ENCODE assay signal across 18 cellular contexts in the genomic region with DNA sequence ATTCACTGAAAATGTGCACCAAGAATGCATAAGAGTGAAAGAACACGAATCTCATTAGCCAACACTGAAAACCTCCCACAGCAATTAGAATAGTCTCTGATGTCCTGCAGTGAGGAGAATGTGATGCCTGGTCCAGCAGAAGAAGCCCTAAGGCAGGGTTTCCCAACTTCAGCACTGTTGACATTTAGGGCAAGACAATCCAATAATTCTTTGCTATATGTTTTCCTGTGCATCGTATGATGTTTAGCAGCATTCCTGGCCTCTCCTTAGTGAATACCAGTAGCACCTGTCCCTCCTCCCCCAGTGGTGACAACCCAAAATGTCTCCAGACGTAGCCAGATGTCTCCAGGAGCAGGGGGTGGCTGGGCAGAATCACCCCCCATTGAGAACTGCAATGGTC. TPM values are rescaled to one million over a fixed set of nuclear protein-coding genes. Genes with fewer than 3 reads are reported as not detected.
DNase-seq lines count a peak whose midpoint lies in the region; ATAC-seq, FAIRE-seq and TF ChIP-seq lines count a peak whose summit lies in the region.
"Had no signal": no experiment of that assay in that cellular context is flagged by ENCODE, and none has a peak within 500 bp of the region (broad histone marks: within the 10 kb centered on the region; RNA-seq: fewer than 3 reads in every experiment).

No MANE protein-coding gene starts in this region.

- no peak overlapping the region for H2AFZ ChIP-seq in HepG2 (ENCODE audit: low read length)
- no peak overlapping the region for H2AFZ ChIP-seq in neural progenitor cell (replicated peaks)
- no peak overlapping the region for H2AFZ ChIP-seq in mammary epithelial cell (ENCODE audit: low read depth, low read length)

- CTCF ChIA-PET in HepG2 (lab: Yijun Ruan, JAX; ENCODE audit: low intra/inter-chr PET ratio, low total read pairs), result no interaction called here
- CTCF ChIA-PET in mammary epithelial cell (lab: Charles Lee; ENCODE audit: low non-redundant PET), result no interaction called here

- TF ChIP-seq RAD21 in HepG2 (CRISPR knock-in tag; IDR thresholded peaks at IDR 0.05), result no peak

- POLR2A ChIA-PET in HepG2 (lab: Yijun Ruan, JAX), result interaction anchor here (3.8 kb wide), 1 partner anchor 34 kb away, joined by 15 read pairs; no protein-coding TSS in a partner anchor

- H3K4me1 Mint-ChIP-seq in neural progenitor cell, result peaks cover 63% of the 10 kb centered on the region

- H3K4me3 Mint-ChIP-seq in neural progenitor cell, result no peak overlapping the region
- H3K4me3 Mint-ChIP-seq: CD4-positive, CD25-positive, alpha-beta regulatory T cell had no signal

- peaks cover 11% of the 10 kb centered on the region for H3F3A ChIP-seq in neural progenitor cell (ENCODE audit: low read depth)

- H3K4me3 ChIP-seq in HepG2 (replicated peaks in 1 of 3; ENCODE audit: insufficient read depth in 1 of 3, low read depth in 2 of 3, low read length in 3 of 3) (no peak overlapping the region), right lobe of liver (no peak overlapping the region), colonic mucosa (no peak overlapping the region), neural progenitor cell (no peak overlapping the region), mammary epithelial cell (replicated peaks in 1 of 3; ENCODE audit: insufficient read depth in 1 of 3, low read depth in 2 of 3, low read length in 3 of 3) (no peak overlapping the region)
- H3K4me3 ChIP-seq: GM12878, Peyer's patch had no signal

- dilution Hi-C loops in mammary epithelial cell (cut with HindIII; ENCODE audit: low sequenced_read_pairs), result no loop called here

- peaks cover 58% of the 10 kb centered on the region for H3K79me2 ChIP-seq in HepG2 (ENCODE audit: insufficient read depth, low read length)
- peaks cover 14% of the 10 kb centered on the region for H3K79me2 ChIP-seq in neural progenitor cell (ENCODE audit: low read depth)
- H3K79me2 ChIP-seq in mammary epithelial cell (ENCODE audit: insufficient read depth, low read length), result no peaks in the 10 kb centered on the region

- peak overlapping the region; percentile 17 for H3K27ac Mint-ChIP-seq in neural progenitor cell
- H3K27ac Mint-ChIP-seq: CD4-positive, CD25-positive, alpha-beta regulatory T cell had no signal

- no peak overlapping the region for H3K27ac ChIP-seq in HepG2 (ENCODE audit: extremely low read length, insufficient read depth, low read length)
- H3K27ac ChIP-seq in right lobe of liver, result no peak overlapping the region
- no peak overlapping the region for H3K27ac ChIP-seq in colonic mucosa
- H3K27ac ChIP-seq in neural progenitor cell, result no peak overlapping the region
- no peak overlapping the region for H3K27ac ChIP-seq in mammary epithelial cell (ENCODE audit: insufficient read depth, low read depth, low read length)

- BruUV-seq in HepG2 (replicated peaks; lab: Mats Ljungman, UMichigan) (TSS peak; percentile 15), mammary epithelial cell (replicated peaks; lab: Mats Ljungman, UMichigan) (no TSS peak)

- no peaks in the 10 kb centered on the region for H3K9me3 Mint-ChIP-seq in neural progenitor cell
- H3K9me3 Mint-ChIP-seq: CD4-positive, CD25-positive, alpha-beta regulatory T cell had no signal

- FAIRE-seq in HepG2 (lab: Jason Lieb, UNC), result no peak
- FAIRE-seq: GM12878 had no signal

- H3K4me2 ChIP-seq in HepG2 (ENCODE audit: low read depth, low read length), result no peak overlapping the region
- H3K4me2 ChIP-seq in neural progenitor cell, result peak overlapping the region; percentile 33
- H3K4me2 ChIP-seq in mammary epithelial cell (ENCODE audit: insufficient read depth, low read depth, low read length), result no peak overlapping the region

- H3K9me3 ChIP-seq in HepG2 (ENCODE audit: low read length) (no peaks in the 10 kb centered on the region), right lobe of liver (no peaks in the 10 kb centered on the region), colonic mucosa (no peaks in the 10 kb centered on the region), neural progenitor cell (ENCODE audit: low read depth) (no peaks in the 10 kb centered on the region), mammary epithelial cell (replicated peaks; ENCODE audit: insufficient read depth, low read length) (no peaks in the 10 kb centered on the region)
- H3K9me3 ChIP-seq: Peyer's patch had no signal

- ATAC-seq in HepG2 (no peak), right lobe of liver (no peak), GM21367 (IDR thresholded peaks at IDR 0.05; ENCODE audit: unreplicated experiment) (no peak)
- ATAC-seq: GM12878, SK-N-SH treated with all-trans-retinoic acid at 6 μM for 48 hours had no signal

- TF ChIP-seq CTCF in HepG2 (CRISPR knock-in tag; IDR thresholded peaks at IDR 0.05), result no peak
- TF ChIP-seq CTCF in right lobe of liver (IDR thresholded peaks at IDR 0.05), result no peak
- no peak for TF ChIP-seq CTCF in colonic mucosa (IDR thresholded peaks at IDR 0.05)
- TF ChIP-seq CTCF in neural progenitor cell (IDR thresholded peaks at IDR 0.05), result no peak
- TF ChIP-seq CTCF in mammary epithelial cell (conservative IDR thresholded peaks at IDR 0.05 in 1 of 2, IDR thresholded peaks at IDR 0.05 in 1 of 2; ENCODE audit: extremely low read depth in 1 of 2, insufficient read depth in 1 of 2, low read depth in 1 of 2, low read length in 2 of 2), result no peak

- in situ Hi-C loops in HepG2 (cut with HindIII; ENCODE audit: extremely low pct_ligation_motif_present, low pct_unique_long_range_greater_than_20kb), result no loop called here
- in situ Hi-C loops in mammary epithelial cell (cut with MboI; ENCODE audit: low sequenced_read_pairs in 2 of 2), result no loop called here

- H3K9ac ChIP-seq in HepG2 (ENCODE audit: insufficient read depth, low read depth, low read length) (no peak overlapping the region), colonic mucosa (ENCODE audit: low read depth in 2 of 2, low read length in 2 of 2) (no peak overlapping the region), neural progenitor cell (no peak overlapping the region), mammary epithelial cell (ENCODE audit: insufficient read depth, low read length) (no peak overlapping the region)

- TF ChIP-seq EP300 in HepG2 (IDR thresholded peaks at IDR 0.05; ENCODE audit: low read depth in 2 of 2, low read length in 2 of 2) (no peak), HepG2 (CRISPR knock-in tag; IDR thresholded peaks at IDR 0.05; ENCODE audit: borderline replicate concordance) (no peak)

- WGBS in HepG2 (ENCODE audit: low lambda C conversion rate), result 98% methylated on average over 3 of the region's 3 CpGs
- WGBS in right lobe of liver (ENCODE audit: insufficient coverage, low coverage, low lambda C conversion rate, missing lambda C conversion rate), result 92% methylated on average over 1 of the region's 3 CpGs
- 50% methylated on average over 3 of the region's 3 CpGs for WGBS in mammary epithelial cell (ENCODE audit: low coverage, missing lambda C conversion rate)

- H3K36me3 Mint-ChIP-seq in neural progenitor cell, result peaks cover 53% of the 10 kb centered on the region

- intact Hi-C loops in HepG2 (cut with micrococcal nuclease; ENCODE audit: unreplicated experiment), result no loop called here
- intact Hi-C loops in right lobe of liver (cut with DNase I), result no loop called here
- intact Hi-C loops in colonic mucosa (cut with DNase I), result no loop called here
- intact Hi-C loops in mammary epithelial cell (cut with micrococcal nuclease), result no loop called here

- H3K36me3 ChIP-seq in HepG2 (replicated peaks in 1 of 2; ENCODE audit: control insufficient read depth in 1 of 2, insufficient read depth in 2 of 2, low read length in 2 of 2) (peaks cover 12 to 48% of the 10 kb centered on the region in 2 experiments), right lobe of liver (peaks cover 0 to 26% (median 0%) of the 10 kb centered on the region in 4 donors), colonic mucosa (no peaks in the 10 kb centered on the region), neural progenitor cell (no peaks in the 10 kb centered on the region), mammary epithelial cell (ENCODE audit: insufficient read depth, low read length) (no peaks in the 10 kb centered on the region)
- H3K36me3 ChIP-seq: Peyer's patch had no signal

- H3K27me3 Mint-ChIP-seq in neural progenitor cell (ENCODE audit: insufficient read depth, low read depth), result peaks cover 4% of the 10 kb centered on the region
- H3K27me3 Mint-ChIP-seq: CD4-positive, CD25-positive, alpha-beta regulatory T cell had no signal

- H3K4me1 ChIP-seq in HepG2 (ENCODE audit: insufficient read depth, low read length) (peaks cover 76% of the 10 kb centered on the region), right lobe of liver (peaks cover 0 to 26% (median 0%) of the 10 kb centered on the region in 4 donors), colonic mucosa (no peaks in the 10 kb centered on the region), neural progenitor cell (peaks cover 44% of the 10 kb centered on the region), mammary epithelial cell (ENCODE audit: insufficient read depth, low read length) (no peaks in the 10 kb centered on the region)

- no peak for TF ChIP-seq POLR2A in HepG2 (IDR thresholded peaks at IDR 0.05; ENCODE audit: insufficient read depth in 1 of 2, low read depth in 2 of 2, low read length in 2 of 2)
- TF ChIP-seq POLR2A in right lobe of liver (IDR thresholded peaks at IDR 0.05), result no peak

- H4K20me1 ChIP-seq in HepG2 (ENCODE audit: insufficient read depth, low read length) (peaks cover 4% of the 10 kb centered on the region), neural progenitor cell (ENCODE audit: low read depth) (peaks cover 6% of the 10 kb centered on the region), mammary epithelial cell (ENCODE audit: insufficient read depth, low read length) (no peaks in the 10 kb centered on the region)

- H3K27me3 ChIP-seq in HepG2 (ENCODE audit: control insufficient read depth in 1 of 2, insufficient read depth in 2 of 2, low read length in 2 of 2) (no peaks in the 10 kb centered on the region), right lobe of liver (no peaks in the 10 kb centered on the region), colonic mucosa (no peaks in the 10 kb centered on the region), neural progenitor cell (no peaks in the 10 kb centered on the region), mammary epithelial cell (ENCODE audit: insufficient read depth, low read length) (no peaks in the 10 kb centered on the region)
- H3K27me3 ChIP-seq: Peyer's patch had no signal

- DNase-seq in HepG2 (ENCODE audit: low spot score) (no peak), right lobe of liver (no peak), colonic mucosa (peak; percentile 15), neural progenitor cell (ENCODE audit: low spot score) (peak; percentile 30), putamen (ENCODE audit: low spot score) (no peak), mammary epithelial cell (no peak)
- DNase-seq: CD4-positive, CD25-positive, alpha-beta regulatory T cell; COR-L47; DMS79; Karpas-422; MV-4-11; NCI-H187; NCI-H446; NCI-H526; Peyer's patch had no signal

RNA-seq across cellular contexts. Expression of a gene that starts 14.8 kb away (rescaled TPM):
- 26.0 and 30.1 TPM in 2 replicates for total RNA-seq in HepG2 (2016; rRNA removed; fragmentation: Illumina TruSeq; extraction: Trizol)
- total RNA-seq in HepG2 (2016; cell fraction: cytosol; rRNA removed; fragmentation: Illumina TruSeq; extraction: Trizol; ENCODE audit: low read depth), result 52.4 and 56.2 TPM in 2 replicates
- 22.0 and 29.4 TPM in 2 replicates for total RNA-seq in HepG2 (2016; cell fraction: insoluble cytoplasmic fraction; rRNA removed; fragmentation: Illumina TruSeq; extraction: Trizol)
- total RNA-seq in HepG2 (2016; cell fraction: membrane; rRNA removed; fragmentation: Illumina TruSeq; extraction: Trizol), result 19.7 and 20.0 TPM in 2 replicates
- 43.3 and 49.2 TPM in 2 replicates for total RNA-seq in HepG2 (2016; cell fraction: nucleus; rRNA removed; fragmentation: Illumina TruSeq; extraction: Trizol)
- 10.7 and 12.1 TPM in 2 replicates for polyA plus RNA-seq in HepG2 (2011; rRNA removed)
- 9.2 and 11.3 TPM in 2 replicates for polyA plus RNA-seq in HepG2 (2011; cell fraction: cytosol; rRNA removed)
- 13.9 and 18.7 TPM in 2 replicates for polyA plus RNA-seq in HepG2 (2011; cell fraction: nucleus; rRNA removed)
- polyA plus RNA-seq in HepG2 (2012), result 10.0 and 10.4 TPM in 2 replicates
- polyA plus RNA-seq in HepG2 (2016; cell fraction: cytosol; fragmentation: Illumina TruSeq; extraction: Trizol; ENCODE audit: low read depth), result 2.4 and 3.2 TPM in 2 replicates
- polyA plus RNA-seq in HepG2 (2016; cell fraction: insoluble cytoplasmic fraction; fragmentation: Illumina TruSeq; extraction: Trizol; ENCODE audit: low read depth), result 20.2 and 24.6 TPM in 2 replicates
- polyA plus RNA-seq in HepG2 (2016; cell fraction: membrane; fragmentation: Illumina TruSeq; extraction: Trizol; ENCODE audit: low read depth), result 7.4 and 7.6 TPM in 2 replicates
- polyA plus RNA-seq in HepG2 (2016; cell fraction: nucleus; fragmentation: Illumina TruSeq; extraction: Trizol; ENCODE audit: insufficient read depth, low read depth), result 22.4 and 30.0 TPM in 2 replicates
- polyA minus RNA-seq in HepG2 (2011; rRNA and poly(A)+ RNA removed; ENCODE audit: low replicate concordance), result 1.4 and 38.6 TPM in 2 replicates
- polyA minus RNA-seq in HepG2 (2011; cell fraction: cytosol; rRNA and poly(A)+ RNA removed), result 10.4 and 11.3 TPM in 2 replicates
- polyA minus RNA-seq in HepG2 (2011; cell fraction: nucleus; rRNA and poly(A)+ RNA removed), result 43.9 and 48.9 TPM in 2 replicates
- total RNA-seq in right lobe of liver, result 10 to 100 TPM in 2 of 6 experiments, 1 to 10 TPM in 4; 7.2 to 16.2 (median 9.1) TPM
- total RNA-seq in colonic mucosa, result 10 to 100 TPM in 1 of 2 donors, 1 to 10 TPM in 1; 9.8 to 15.8 TPM
- 16.1 and 18.4 TPM in 2 replicates for total RNA-seq in neural progenitor cell (ENCODE audit: low replicate concordance)
- 1 to 10 TPM; 3.0 to 6.6 TPM for total RNA-seq in mammary epithelial cell
- 2.2 TPM for polyA plus RNA-seq in mammary epithelial cell
- polyA minus RNA-seq in mammary epithelial cell, result 0.36 TPM
- polyA plus RNA-seq: GM12878 had no signal

Comparison
In these comparisons a context has a peak if more than half of its experiments do, and no peak if none do; other contexts are left out.
1. DNase-seq: peak in colonic mucosa (single experiment) and neural progenitor cell (single experiment); none in HepG2 (single experiment), right lobe of liver (0 of 3), putamen (single experiment) and mammary epithelial cell (single experiment).